27 cellular contexts compared by ENCODE assay signal in the genomic region with DNA sequence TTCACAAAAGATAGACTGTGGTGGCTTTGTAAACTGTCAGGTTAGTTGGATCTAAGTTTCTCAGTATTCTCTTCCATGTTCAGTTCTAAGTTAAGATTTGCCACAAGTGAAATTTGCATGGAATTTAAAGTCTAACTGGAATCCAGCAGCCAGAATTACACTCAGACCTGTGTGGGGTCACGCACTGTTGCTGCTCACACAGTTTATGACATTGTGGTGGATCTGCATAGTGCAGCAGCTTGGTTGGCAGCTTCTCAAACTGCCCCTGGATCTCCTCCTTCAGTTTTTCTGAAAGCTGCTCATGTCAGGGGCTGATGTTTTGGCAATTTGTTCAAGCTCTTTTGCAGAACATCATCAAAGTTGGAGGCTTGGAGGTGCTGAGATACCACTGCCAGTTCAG.
"Had no signal": no experiment of that assay in that cellular context is flagged by ENCODE, and none has a peak within 500 bp of the region (broad histone marks: within the 10 kb centered on the region; RNA-seq: fewer than 3 reads in every experiment).

No MANE protein-coding gene starts in this region.

- H3K4me3 Mint-ChIP-seq: activated CD8-positive, alpha-beta T cell treated with anti-CD3 and anti-CD28 coated beads, Interleukin-2, amount 10 ng/mL, durations not matched to agents 7 days and 5 days; activated naive CD8-positive, alpha-beta T cell treated with anti-CD3 and anti-CD28 coated beads, Interleukin-2, amount 10 ng/mL, durations not matched to agents 7 days and 5 days; T-helper 2 cell treated with Interferon-gamma antibody and Interleukin-4, amounts not matched to agents 5 μg/mL and 100 μg/mL, for 36 hours had no signal

- H3K27me3 ChIP-seq: breast epithelium, SJSA1 had no signal

- H3K36me3 Mint-ChIP-seq: activated naive CD8-positive, alpha-beta T cell treated with anti-CD3 and anti-CD28 coated beads, Interleukin-2, amount 10 ng/mL, durations not matched to agents 7 days and 5 days had no signal

- H3K4me1 ChIP-seq: breast epithelium, SJSA1 had no signal

- H3K27ac ChIP-seq: breast epithelium, RWPE1, SJSA1 had no signal

- H3K36me3 ChIP-seq: breast epithelium, SJSA1 had no signal

- H3K4me1 Mint-ChIP-seq: activated naive CD8-positive, alpha-beta T cell treated with anti-CD3 and anti-CD28 coated beads, Interleukin-2, amount 10 ng/mL, durations not matched to agents 7 days and 5 days had no signal

- H3K9me3 ChIP-seq: breast epithelium, SJSA1 had no signal

- H3K27me3 Mint-ChIP-seq: activated naive CD8-positive, alpha-beta T cell treated with anti-CD3 and anti-CD28 coated beads, Interleukin-2, amount 10 ng/mL, durations not matched to agents 7 days and 5 days had no signal

- ATAC-seq: activated CD4-positive, CD25-positive, alpha-beta regulatory T cell treated with anti-CD3 and anti-CD28 coated beads, Interleukin-2, amount 50 U/mL, for 24 hours; activated CD8-positive, alpha-beta T cell treated with anti-CD3 and anti-CD28 coated beads, Interleukin-2, amount 10 ng/mL, durations not matched to agents 7 days and 5 days; Panc1; SK-N-SH treated with all-trans-retinoic acid at 6 μM for 48 hours had no signal

- H3K9me3 Mint-ChIP-seq: T-helper 2 cell treated with Interferon-gamma antibody and Interleukin-4, amounts not matched to agents 5 μg/mL and 100 μg/mL, for 36 hours had no signal

- H3K4me3 ChIP-seq: breast epithelium, SJSA1 had no signal

- H3K27ac Mint-ChIP-seq: activated CD8-positive, alpha-beta T cell treated with anti-CD3 and anti-CD28 coated beads, Interleukin-2, amount 10 ng/mL, durations not matched to agents 7 days and 5 days; activated naive CD8-positive, alpha-beta T cell treated with anti-CD3 and anti-CD28 coated beads, Interleukin-2, amount 10 ng/mL, durations not matched to agents 7 days and 5 days; T-helper 2 cell treated with Interferon-gamma antibody and Interleukin-4, amounts not matched to agents 5 μg/mL and 100 μg/mL, for 36 hours had no signal

- DNase-seq: activated CD4-positive, alpha-beta T cell treated with anti-CD3 and anti-CD28 coated beads for 48 hours; activated CD4-positive, alpha-beta T cell treated with anti-CD3 and anti-CD28 coated beads, Interleukin-2, amount 50 U/mL, for 4 hours; activated CD8-positive, alpha-beta memory T cell treated with anti-CD3 and anti-CD28 coated beads, Interleukin-2, amount 50 U/mL, for 48 hours; activated CD8-positive, alpha-beta T cell treated with anti-CD3 and anti-CD28 coated beads, Interleukin-2, amount 10 ng/mL, durations not matched to agents 7 days and 5 days; activated naive CD4-positive, alpha-beta T cell treated with anti-CD3 and anti-CD28 coated beads, Interleukin-2, amount 50 U/mL, for 16 hours; activated naive CD8-positive, alpha-beta T cell treated with anti-CD3 and anti-CD28 coated beads, Interleukin-2, amount 10 ng/mL, durations not matched to agents 7 days and 5 days; activated T-cell treated with anti-CD3 and anti-CD28 coated beads, Interleukin-2, amount 50 U/mL, for 1 hour; aorta; central memory CD4-positive, alpha-beta T cell; Kasumi-1; KBM-7; NCI-H1048; NCI-H146; NCI-H187 treated with DMSO at 0.1 percent for 48 hours; NCI-H2081 treated with DMSO at 0.1 percent for 48 hours; NCI-H69; NK-92 treated with Interleukin-12 subunit alpha and Interleukin-12 subunit beta, amount 100 ng/mL, for 24 hours; OCI-M1; Right ventricle myocardium superior; SW 1271 had no signal
